18 cellular contexts compared by ENCODE assay signal in genomic region chr11:117606807-117607206, GRCh38.
DNase-seq lines count a peak whose midpoint lies in the region; ATAC-seq and TF ChIP-seq lines count a peak whose summit lies in the region.
"Had no signal": no experiment of that assay in that cellular context is flagged by ENCODE, and none has a peak within 500 bp of the region (broad histone marks: within the 10 kb centered on the region; RNA-seq: fewer than 3 reads in every experiment).

No MANE protein-coding gene starts in this region.

- no peak overlapping the region for H3K9ac ChIP-seq in neuronal stem cell (ENCODE audit: low read depth, low read length, poor library complexity)

- no peak overlapping the region for H2BK120ac ChIP-seq in neuronal stem cell (ENCODE audit: low read depth, low read length)

- H3K27ac ChIP-seq in neuronal stem cell (replicated peaks; ENCODE audit: low read length) = no peak overlapping the region
- H3K27ac ChIP-seq: vagina had no signal

- peaks cover 30% of the 10 kb centered on the region for H3K4me1 Mint-ChIP-seq in activated CD4-positive, alpha-beta T cell treated with anti-CD3 and anti-CD28 coated beads, Interleukin-2, amount 10 ng/mL, durations not matched to agents 24 days and 14 days
- no peaks in the 10 kb centered on the region for H3K4me1 Mint-ChIP-seq in natural killer cell

- peak overlapping the region; percentile 28 for H3K18ac ChIP-seq in neuronal stem cell (ENCODE audit: low read length)

- no peak for DNase-seq in activated CD4-positive, alpha-beta T cell treated with anti-CD3 and anti-CD28 coated beads, Interleukin-2, amount 10 ng/mL, durations not matched to agents 24 days and 14 days
- DNase-seq in activated CD4-positive, alpha-beta T cell treated with anti-CD3 and anti-CD28 coated beads, Interleukin-2, amount 50 U/mL, for 4 hours = no peak
- peak; percentile 24 for DNase-seq in NB4 (ENCODE audit: low read depth)
- no peak for DNase-seq in neuronal stem cell (ENCODE audit: low spot score)
- DNase-seq in T1000 (lab: John Stamatoyannopoulos, UW) = no peak
- no peak for DNase-seq in left cardiac atrium
- DNase-seq in natural killer cell = no peak
- DNase-seq: activated CD4-positive, CD25-positive, alpha-beta regulatory T cell; caudate nucleus; CD4-positive, alpha-beta T cell; islet precursor cell; NCI-H1436 treated with DMSO at 0.1 percent for 48 hours; NCI-H2227 treated with DMSO at 0.1 percent for 48 hours; retina had no signal

- ATAC-seq in GM21529 (IDR thresholded peaks at IDR 0.05; ENCODE audit: unreplicated experiment) (peak; percentile 50), left cardiac atrium (no peak), natural killer cell (no peak)

- H3K79me1 ChIP-seq in neuronal stem cell (ENCODE audit: low read depth, low read length) = no peaks in the 10 kb centered on the region

- peak overlapping the region; percentile 42 for H2BK5ac ChIP-seq in neuronal stem cell (ENCODE audit: low read length)

- no peak overlapping the region for H2AK5ac ChIP-seq in neuronal stem cell (ENCODE audit: low read depth, low read length)

- H3K27ac Mint-ChIP-seq in activated CD4-positive, alpha-beta T cell treated with anti-CD3 and anti-CD28 coated beads, Interleukin-2, amount 10 ng/mL, durations not matched to agents 24 days and 14 days = peak overlapping the region; percentile 52
- H3K27ac Mint-ChIP-seq in natural killer cell = no peak overlapping the region
- H3K27ac Mint-ChIP-seq: CD4-positive, alpha-beta T cell; endodermal cell; memory B cell had no signal

- H3K36me3 Mint-ChIP-seq in activated CD4-positive, alpha-beta T cell treated with anti-CD3 and anti-CD28 coated beads, Interleukin-2, amount 10 ng/mL, durations not matched to agents 24 days and 14 days (ENCODE audit: low read depth) = no peaks in the 10 kb centered on the region
- H3K36me3 Mint-ChIP-seq in natural killer cell = no peaks in the 10 kb centered on the region
- H3K36me3 Mint-ChIP-seq: memory B cell had no signal

- H3K14ac ChIP-seq in neuronal stem cell (ENCODE audit: low read length) = no peak overlapping the region

- no CpG with 5 or more reads among the region's 5 CpGs for WGBS in neuronal stem cell (ENCODE audit: extremely low coverage in 2 of 2, insufficient read length in 2 of 2, insufficient replicate concordance in 1 of 2), 2 donors

- H3K4me2 ChIP-seq in neuronal stem cell (ENCODE audit: insufficient read depth, low read length, poor library complexity, severe bottlenecking) = no peak overlapping the region

- H3K4me3 ChIP-seq in NB4 (ENCODE audit: low read depth, low read length) = no peak overlapping the region
- H3K4me3 ChIP-seq in neuronal stem cell (ENCODE audit: low read length in 2 of 2) = no peak overlapping the region
- H3K4me3 ChIP-seq: vagina had no signal

- no peaks in the 10 kb centered on the region for H3K9me3 ChIP-seq in neuronal stem cell (replicated peaks in 1 of 2; ENCODE audit: control insufficient read depth in 2 of 2, insufficient read depth in 1 of 2, low read depth in 1 of 2, low read length in 2 of 2)
- H3K9me3 ChIP-seq: vagina had no signal

- TF ChIP-seq POLR2A in NB4 (IDR thresholded peaks at IDR 0.05; ENCODE audit: extremely low read depth, insufficient read length) = no peak

- no peak overlapping the region for H2AFZ ChIP-seq in neuronal stem cell (ENCODE audit: low read length)

- intact Hi-C loops in activated CD4-positive, alpha-beta T cell treated with anti-CD3 and anti-CD28 coated beads, Interleukin-2, amount 10 ng/mL, durations not matched to agents 24 days and 14 days (cut with micrococcal nuclease) = no loop called here
- intact Hi-C loops in left cardiac atrium (cut with DNase I) = no loop called here
- intact Hi-C loops in natural killer cell (cut with micrococcal nuclease) = no loop called here

- H3K9me3 Mint-ChIP-seq in activated CD4-positive, alpha-beta T cell treated with anti-CD3 and anti-CD28 coated beads, Interleukin-2, amount 10 ng/mL, durations not matched to agents 24 days and 14 days = no peaks in the 10 kb centered on the region
- no peaks in the 10 kb centered on the region for H3K9me3 Mint-ChIP-seq in natural killer cell
- H3K9me3 Mint-ChIP-seq: CD4-positive, alpha-beta T cell; endodermal cell; memory B cell had no signal

- H4K8ac ChIP-seq in neuronal stem cell (ENCODE audit: low read depth, low read length) = no peak overlapping the region

- TF ChIP-seq CTCF in NB4 (IDR thresholded peaks at IDR 0.05; ENCODE audit: low read depth, low read length) (no peak), natural killer cell (IDR thresholded peaks at IDR 0.05) (no peak)

- peaks cover 7% of the 10 kb centered on the region for H3K27me3 Mint-ChIP-seq in activated CD4-positive, alpha-beta T cell treated with anti-CD3 and anti-CD28 coated beads, Interleukin-2, amount 10 ng/mL, durations not matched to agents 24 days and 14 days
- peaks cover 7 to 40% of the 10 kb centered on the region in 2 donors for H3K27me3 Mint-ChIP-seq in natural killer cell (ENCODE audit: low read depth in 2 of 2)

- no peak overlapping the region for H2BK15ac ChIP-seq in neuronal stem cell (ENCODE audit: low read length)

- H2BK12ac ChIP-seq in neuronal stem cell (ENCODE audit: low read length) = no peak overlapping the region

- H3K23ac ChIP-seq in neuronal stem cell (ENCODE audit: low read depth, low read length, poor library complexity) = no peak overlapping the region

- H3K4me1 ChIP-seq in neuronal stem cell (ENCODE audit: control insufficient read depth in 2 of 2, insufficient read depth in 1 of 2, low read depth in 1 of 2, low read length in 2 of 2) = peaks cover 0 to 7% of the 10 kb centered on the region in 2 donors
- H3K4me1 ChIP-seq: vagina had no signal

- no peaks in the 10 kb centered on the region for H3K36me3 ChIP-seq in neuronal stem cell (replicated peaks in 1 of 2; ENCODE audit: control insufficient read depth in 2 of 2, insufficient read depth in 2 of 2, low read length in 2 of 2)
- H3K36me3 ChIP-seq: vagina had no signal

- H3K27me3 ChIP-seq in neuronal stem cell (ENCODE audit: control insufficient read depth in 3 of 3, insufficient read depth in 3 of 3, low read depth in 1 of 3, low read length in 3 of 3) = peaks cover 0 to 30% (median 0%) of the 10 kb centered on the region in 3 experiments
- H3K27me3 ChIP-seq: vagina had no signal

- no peak overlapping the region for H4K91ac ChIP-seq in neuronal stem cell (ENCODE audit: low read depth, low read length, poor library complexity)

- H3K4ac ChIP-seq in neuronal stem cell (ENCODE audit: low read length) = no peak overlapping the region

- H3K4me3 Mint-ChIP-seq in activated CD4-positive, alpha-beta T cell treated with anti-CD3 and anti-CD28 coated beads, Interleukin-2, amount 10 ng/mL, durations not matched to agents 24 days and 14 days = peak overlapping the region; percentile 56
- H3K4me3 Mint-ChIP-seq in natural killer cell = no peak overlapping the region
- H3K4me3 Mint-ChIP-seq: CD4-positive, alpha-beta T cell; endodermal cell; memory B cell had no signal
